19 cellular contexts compared by ENCODE assay signal in genomic region chr7:128141683-128142195, GRCh38.
A peak's percentile ranks its signal among the peaks of the same experiment; 100 is the strongest.
DNase-seq lines count a peak whose midpoint lies in the region; ATAC-seq and TF ChIP-seq lines count a peak whose summit lies in the region.
"Had no signal": no experiment of that assay in that cellular context is flagged by ENCODE, and none has a peak within 500 bp of the region (broad histone marks: within the 10 kb centered on the region; RNA-seq: fewer than 3 reads in every experiment).

No MANE protein-coding gene starts in this region.

- H3K4me3 ChIP-seq in BLaER1 (no peak overlapping the region), coronary artery (no peak overlapping the region)
- H3K4me3 ChIP-seq: GM12878, GM23338 had no signal

- H3K27ac ChIP-seq in BLaER1, result no peak overlapping the region
- H3K27ac ChIP-seq in coronary artery, result no peak overlapping the region

- intact Hi-C loops in activated CD4-positive, alpha-beta T cell treated with anti-CD3 and anti-CD28 coated beads, Interleukin-2, amount 10 ng/mL, durations not matched to agents 24 days and 14 days (cut with micrococcal nuclease), result no loop called here

- no peak for TF ChIP-seq CTCF in coronary artery (IDR thresholded peaks at IDR 0.05)

- H3K9me3 Mint-ChIP-seq in activated CD4-positive, alpha-beta T cell treated with anti-CD3 and anti-CD28 coated beads, Interleukin-2, amount 10 ng/mL, durations not matched to agents 24 days and 14 days, result no peaks in the 10 kb centered on the region

- no peaks in the 10 kb centered on the region for H3K27me3 ChIP-seq in BLaER1

- H3K27me3 Mint-ChIP-seq in activated CD4-positive, alpha-beta T cell treated with anti-CD3 and anti-CD28 coated beads, Interleukin-2, amount 10 ng/mL, durations not matched to agents 24 days and 14 days, result peaks cover 55% of the 10 kb centered on the region

- peak; percentile 1 for DNase-seq in activated CD8-positive, alpha-beta memory T cell treated with anti-CD3 and anti-CD28 coated beads for 24 hours
- DNase-seq in activated CD8-positive, alpha-beta memory T cell treated with anti-CD3 and anti-CD28 coated beads, Interleukin-2, amount 50 U/mL, for 48 hours, result no peak
- DNase-seq in coronary artery (ENCODE audit: low spot score), result peak; percentile 21
- DNase-seq in activated T-cell treated with anti-CD3 and anti-CD28 coated beads for 4 hours, result no peak
- no peak for DNase-seq in activated CD4-positive, alpha-beta T cell treated with anti-CD3 and anti-CD28 coated beads, Interleukin-2, amount 10 ng/mL, durations not matched to agents 24 days and 14 days
- DNase-seq: 8988T; CD4-positive, alpha-beta T cell; CD8-positive, alpha-beta memory T cell; DMS 273 treated with DMSO at 0.1 percent for 48 hours; DMS79; EL; GDM1; H9 had no signal

- H3K36me3 Mint-ChIP-seq in activated CD4-positive, alpha-beta T cell treated with anti-CD3 and anti-CD28 coated beads, Interleukin-2, amount 10 ng/mL, durations not matched to agents 24 days and 14 days (ENCODE audit: low read depth), result no peaks in the 10 kb centered on the region
- H3K36me3 Mint-ChIP-seq: CD14-positive monocyte had no signal

- H3K4me1 Mint-ChIP-seq in activated CD4-positive, alpha-beta T cell treated with anti-CD3 and anti-CD28 coated beads, Interleukin-2, amount 10 ng/mL, durations not matched to agents 24 days and 14 days, result no peaks in the 10 kb centered on the region
- H3K4me1 Mint-ChIP-seq: CD8-positive, alpha-beta memory T cell had no signal

- H3K27ac Mint-ChIP-seq in activated CD4-positive, alpha-beta T cell treated with anti-CD3 and anti-CD28 coated beads, Interleukin-2, amount 10 ng/mL, durations not matched to agents 24 days and 14 days, result no peak overlapping the region
- H3K27ac Mint-ChIP-seq: CD14-positive monocyte; CD4-positive, alpha-beta T cell; CD8-positive, alpha-beta memory T cell; GM23338; H9 had no signal

- no peak for ATAC-seq in GM18873 (IDR thresholded peaks at IDR 0.05; ENCODE audit: low FRiP score, unreplicated experiment)
- ATAC-seq: GM12878, GM23338, HCT116 had no signal

- no peak overlapping the region for H3K9ac ChIP-seq in BLaER1

- H3K9me3 ChIP-seq in BLaER1, result peaks cover 20% of the 10 kb centered on the region

- H3K4me1 ChIP-seq in BLaER1, result peaks cover 19% of the 10 kb centered on the region

- H4K20me1 ChIP-seq in BLaER1, result no peaks in the 10 kb centered on the region

- no peaks in the 10 kb centered on the region for H3K36me3 ChIP-seq in BLaER1

- no peak overlapping the region for H3K4me3 Mint-ChIP-seq in activated CD4-positive, alpha-beta T cell treated with anti-CD3 and anti-CD28 coated beads, Interleukin-2, amount 10 ng/mL, durations not matched to agents 24 days and 14 days
- H3K4me3 Mint-ChIP-seq: CD4-positive, alpha-beta T cell; CD8-positive, alpha-beta memory T cell; GM23338; H9 had no signal

- peak overlapping the region; percentile 60 for H3K4me2 ChIP-seq in BLaER1
- H3K4me2 ChIP-seq: GM23338 had no signal

Comparison
In these comparisons a context has a peak if more than half of its experiments do, and no peak if none do; other contexts are left out.
1. DNase-seq: peak in activated CD8-positive, alpha-beta memory T cell treated with anti-CD3 and anti-CD28 coated beads for 24 hours (single experiment) and coronary artery (single experiment); none in activated CD8-positive, alpha-beta memory T cell treated with anti-CD3 and anti-CD28 coated beads, Interleukin-2, amount 50 U/mL, for 48 hours (single experiment), activated T-cell treated with anti-CD3 and anti-CD28 coated beads for 4 hours (single experiment) and activated CD4-positive, alpha-beta T cell treated with anti-CD3 and anti-CD28 coated beads, Interleukin-2, amount 10 ng/mL, durations not matched to agents 24 days and 14 days (single experiment).